Comparison of ENCODE assay signal across 8 cellular contexts in genomic region chr2:241895732-241896641, GRCh38. TPM values are rescaled to one million over a fixed set of nuclear protein-coding genes. Genes with fewer than 3 reads are reported as not detected.
DNase-seq lines count a peak whose midpoint lies in the region; ATAC-seq, FAIRE-seq and TF ChIP-seq lines count a peak whose summit lies in the region.

No MANE protein-coding gene starts in this region.

- peaks cover 96% of the 10 kb centered on the region for H3K4me1 ChIP-seq in body of pancreas
- peaks cover 17% of the 10 kb centered on the region for H3K4me1 ChIP-seq in HepG2 (ENCODE audit: insufficient read depth, low read length)
- peaks cover 11 to 25% of the 10 kb centered on the region in 2 donors for H3K4me1 ChIP-seq in uterus

- POLR2A ChIA-PET in HepG2 (lab: Yijun Ruan, JAX) = no interaction called here

- no peaks in the 10 kb centered on the region for H4K20me1 ChIP-seq in HepG2 (ENCODE audit: insufficient read depth, low read length)

- H3K27ac ChIP-seq in body of pancreas = peak overlapping the region; percentile 93 to 97 (median 94)
- no peak overlapping the region for H3K27ac ChIP-seq in HepG2 (ENCODE audit: extremely low read length, insufficient read depth, low read length)
- H3K27ac ChIP-seq in uterus = peak overlapping the region; percentile 82 to 85

- H3K36me3 ChIP-seq in body of pancreas (replicated peaks in 1 of 2; ENCODE audit: insufficient read depth in 1 of 2, low read depth in 2 of 2) (no peaks in the 10 kb centered on the region), HepG2 (replicated peaks in 1 of 2; ENCODE audit: control insufficient read depth in 1 of 2, insufficient read depth in 2 of 2, low read length in 2 of 2) (no peaks in the 10 kb centered on the region), uterus (no peaks in the 10 kb centered on the region)

- no peak for TF ChIP-seq CTCF in body of pancreas (IDR thresholded peaks at IDR 0.05)
- TF ChIP-seq CTCF in HepG2 (CRISPR knock-in tag; IDR thresholded peaks at IDR 0.05) = no peak
- TF ChIP-seq CTCF in uterus (IDR thresholded peaks at IDR 0.05) = no peak

- no peak overlapping the region for H2AFZ ChIP-seq in HepG2 (ENCODE audit: low read length)

- DNase-seq in stimulated activated naive CD4-positive, alpha-beta T cell treated with Interleukin-2 at 50 U/mL for 16 hours (lab: John Stamatoyannopoulos, UW) = peak; percentile 16
- no peak for DNase-seq in stimulated activated naive CD4-positive, alpha-beta T cell (lab: John Stamatoyannopoulos, UW)
- peak; percentile 74 to 88 (median 76) for DNase-seq in body of pancreas
- DNase-seq in HepG2 (ENCODE audit: low spot score) = no peak
- DNase-seq in uterus = peak in 1 of 2 donors; percentile 70
- no peak for DNase-seq in SHP77 treated with DMSO at 0.1 percent for 48 hours (lab: John Stamatoyannopoulos, UW)
- DNase-seq in NCI-H226 = no peak

- no peak overlapping the region for H3K9ac ChIP-seq in HepG2 (ENCODE audit: insufficient read depth, low read depth, low read length)

- CTCF ChIA-PET in HepG2 (lab: Yijun Ruan, JAX; ENCODE audit: low intra/inter-chr PET ratio, low total read pairs) = no interaction called here

- peak; percentile 69 for ATAC-seq in body of pancreas
- peak; percentile 52 for ATAC-seq in HepG2
- ATAC-seq in GM21447 (IDR thresholded peaks at IDR 0.05; ENCODE audit: unreplicated experiment) = no peak

- H3K4me3 ChIP-seq in body of pancreas (no peak overlapping the region), HepG2 (replicated peaks in 1 of 3; ENCODE audit: insufficient read depth in 1 of 3, low read depth in 2 of 3, low read length in 3 of 3) (no peak overlapping the region), uterus (no peak overlapping the region)

- in situ Hi-C loops in HepG2 (cut with HindIII; ENCODE audit: extremely low pct_ligation_motif_present, low pct_unique_long_range_greater_than_20kb) = no loop called here

- H3K4me2 ChIP-seq in HepG2 (ENCODE audit: low read depth, low read length) = peak overlapping the region; percentile 45; the same call in 1 of the 2 replicates

- H3K79me2 ChIP-seq in HepG2 (ENCODE audit: insufficient read depth, low read length) = no peaks in the 10 kb centered on the region

- TF ChIP-seq POLR2A in body of pancreas (IDR thresholded peaks at IDR 0.05) (peak in 1 of 3 donors; percentile 29), HepG2 (IDR thresholded peaks at IDR 0.05; ENCODE audit: insufficient read depth in 1 of 2, low read depth in 2 of 2, low read length in 2 of 2) (no peak), uterus (IDR thresholded peaks at IDR 0.05) (no peak)

- FAIRE-seq in HepG2 (lab: Jason Lieb, UNC) = no peak

- H3K9me3 ChIP-seq in body of pancreas (no peaks in the 10 kb centered on the region), HepG2 (ENCODE audit: low read length) (no peaks in the 10 kb centered on the region), uterus (no peaks in the 10 kb centered on the region)

- no TSS peak for BruUV-seq in HepG2 (replicated peaks; lab: Mats Ljungman, UMichigan)

- intact Hi-C loops in body of pancreas (cut with DNase I) (no loop called here), HepG2 (cut with micrococcal nuclease; ENCODE audit: unreplicated experiment) (no loop called here), uterus (cut with DNase I; ENCODE audit: low total_unique reads) (no loop called here)

- no peaks in the 10 kb centered on the region for H3K27me3 ChIP-seq in body of pancreas
- H3K27me3 ChIP-seq in HepG2 (ENCODE audit: control insufficient read depth in 1 of 2, insufficient read depth in 2 of 2, low read length in 2 of 2) = peaks cover 9 to 57% of the 10 kb centered on the region in 2 experiments; a peak in 4 of 5 replicates
- H3K27me3 ChIP-seq in uterus = no peaks in the 10 kb centered on the region

- no peak for TF ChIP-seq EP300 in HepG2 (IDR thresholded peaks at IDR 0.05; ENCODE audit: low read depth in 2 of 2, low read length in 2 of 2)
- TF ChIP-seq EP300 in HepG2 (CRISPR knock-in tag; IDR thresholded peaks at IDR 0.05; ENCODE audit: borderline replicate concordance) = no peak

- no peak for TF ChIP-seq RAD21 in HepG2 (CRISPR knock-in tag; IDR thresholded peaks at IDR 0.05)

- WGBS in body of pancreas, 2 donors = 39 to 49% methylated on average over 14 to 23 of the region's 25 CpGs
- WGBS in HepG2 (ENCODE audit: low lambda C conversion rate) = 45% methylated on average over 13 of the region's 25 CpGs

TF ChIP-seq in HepG2, 621 proteins besides CTCF, POLR2A, EP300 and RAD21 (continues in another document):
- peak; percentile 84 for TF ChIP-seq ZBTB21 (CRISPR knock-in tag; IDR thresholded peaks at IDR 0.05)
- TF ChIP-seq HNRNPUL1 (IDR thresholded peaks at IDR 0.05; ENCODE audit: low read depth, low read length) = no peak
- TF ChIP-seq NRL (CRISPR knock-in tag; IDR thresholded peaks at IDR 0.05; ENCODE audit: borderline replicate concordance) = peak; percentile 54; the same call in 1 of the 2 replicates
- peak; percentile 73 for TF ChIP-seq CREB1 (IDR thresholded peaks at IDR 0.05)
- no peak for TF ChIP-seq CREB1 (CRISPR knock-in tag; IDR thresholded peaks at IDR 0.05)
- TF ChIP-seq ATRX (CRISPR knock-in tag; IDR thresholded peaks at IDR 0.05; ENCODE audit: borderline replicate concordance) = no peak
- TF ChIP-seq HOXA3 (CRISPR knock-in tag; IDR thresholded peaks at IDR 0.05) = 0 out of 2 replicates have a peak, but pooled peaks have one; percentile 20
- TF ChIP-seq PCBP2 (optimal IDR thresholded peaks at IDR 0.05; ENCODE audit: low read depth, low read length, poor library complexity, severe bottlenecking) = peak; percentile 38
- no peak for TF ChIP-seq ZNF317 (CRISPR knock-in tag; IDR thresholded peaks at IDR 0.05)

RNA-seq across cellular contexts. Expression of gene RTP5, which starts 26.5 kb away (rescaled TPM):
- not detected for total RNA-seq in body of pancreas
- total RNA-seq in HepG2 (2016; rRNA removed; fragmentation: Illumina TruSeq; extraction: Trizol) = not detected in 2 replicates
- not detected in 2 replicates for total RNA-seq in HepG2 (2016; cell fraction: cytosol; rRNA removed; fragmentation: Illumina TruSeq; extraction: Trizol; ENCODE audit: low read depth)
- total RNA-seq in HepG2 (2016; cell fraction: insoluble cytoplasmic fraction; rRNA removed; fragmentation: Illumina TruSeq; extraction: Trizol) = not detected in 2 replicates
- total RNA-seq in HepG2 (2016; cell fraction: membrane; rRNA removed; fragmentation: Illumina TruSeq; extraction: Trizol) = not detected in 2 replicates
- total RNA-seq in HepG2 (2016; cell fraction: nucleus; rRNA removed; fragmentation: Illumina TruSeq; extraction: Trizol) = not detected in 2 replicates
- polyA plus RNA-seq in HepG2 (2011; rRNA removed) = not detected in 2 replicates
- polyA plus RNA-seq in HepG2 (2011; cell fraction: cytosol; rRNA removed) = not detected in 2 replicates
- not detected in 2 replicates for polyA plus RNA-seq in HepG2 (2011; cell fraction: nucleus; rRNA removed)
- not detected in 2 replicates for polyA plus RNA-seq in HepG2 (2012)
- not detected in 2 replicates for polyA plus RNA-seq in HepG2 (2016; cell fraction: cytosol; fragmentation: Illumina TruSeq; extraction: Trizol; ENCODE audit: low read depth)
- not detected in 2 replicates for polyA plus RNA-seq in HepG2 (2016; cell fraction: insoluble cytoplasmic fraction; fragmentation: Illumina TruSeq; extraction: Trizol; ENCODE audit: low read depth)
- polyA plus RNA-seq in HepG2 (2016; cell fraction: membrane; fragmentation: Illumina TruSeq; extraction: Trizol; ENCODE audit: low read depth) = not detected in 2 replicates
- polyA plus RNA-seq in HepG2 (2016; cell fraction: nucleus; fragmentation: Illumina TruSeq; extraction: Trizol; ENCODE audit: insufficient read depth, low read depth) = not detected in 2 replicates
- not detected in 2 replicates for polyA minus RNA-seq in HepG2 (2011; rRNA and poly(A)+ RNA removed; ENCODE audit: low replicate concordance)
- polyA minus RNA-seq in HepG2 (2011; cell fraction: cytosol; rRNA and poly(A)+ RNA removed) = not detected in 2 replicates
- not detected in 2 replicates for polyA minus RNA-seq in HepG2 (2011; cell fraction: nucleus; rRNA and poly(A)+ RNA removed)
- total RNA-seq in uterus = under 1 TPM in 1 of 4 donors, not detected in 3; 0.15 TPM

RNA-seq across cellular contexts. Expression of gene PDCD1, which starts 37.3 kb away (rescaled TPM):
- total RNA-seq in body of pancreas (1 to 10 TPM in 1 of 2 donors, under 1 TPM in 1; 0.99 to 1.3 TPM), HepG2 (2016; rRNA removed; fragmentation: Illumina TruSeq; extraction: Trizol) (not detected in 2 replicates), uterus (under 1 TPM in 1 of 4 donors, not detected in 3; 0.21 TPM)
- not detected in 2 replicates for total RNA-seq in HepG2 (2016; cell fraction: cytosol; rRNA removed; fragmentation: Illumina TruSeq; extraction: Trizol; ENCODE audit: low read depth)
- 0.11 TPM in 1 of 2 replicates, not detected in the other for total RNA-seq in HepG2 (2016; cell fraction: insoluble cytoplasmic fraction; rRNA removed; fragmentation: Illumina TruSeq; extraction: Trizol)
- 0.09 TPM in 1 of 2 replicates, not detected in the other for total RNA-seq in HepG2 (2016; cell fraction: membrane; rRNA removed; fragmentation: Illumina TruSeq; extraction: Trizol)
- 0.59 TPM in 1 of 2 replicates, not detected in the other for total RNA-seq in HepG2 (2016; cell fraction: nucleus; rRNA removed; fragmentation: Illumina TruSeq; extraction: Trizol)
- polyA plus RNA-seq in HepG2 (2011; rRNA removed) = 0.04 and 0.31 TPM in 2 replicates
- 0.15 and 0.24 TPM in 2 replicates for polyA plus RNA-seq in HepG2 (2011; cell fraction: cytosol; rRNA removed)
- polyA plus RNA-seq in HepG2 (2011; cell fraction: nucleus; rRNA removed) = 0.18 and 0.19 TPM in 2 replicates
- not detected in 2 replicates for polyA plus RNA-seq in HepG2 (2012)
- 0.41 TPM in 1 of 2 replicates, not detected in the other for polyA plus RNA-seq in HepG2 (2016; cell fraction: cytosol; fragmentation: Illumina TruSeq; extraction: Trizol; ENCODE audit: low read depth)
- not detected in 2 replicates for polyA plus RNA-seq in HepG2 (2016; cell fraction: insoluble cytoplasmic fraction; fragmentation: Illumina TruSeq; extraction: Trizol; ENCODE audit: low read depth)
- polyA plus RNA-seq in HepG2 (2016; cell fraction: membrane; fragmentation: Illumina TruSeq; extraction: Trizol; ENCODE audit: low read depth) = not detected in 2 replicates
- polyA plus RNA-seq in HepG2 (2016; cell fraction: nucleus; fragmentation: Illumina TruSeq; extraction: Trizol; ENCODE audit: insufficient read depth, low read depth) = not detected in 2 replicates
- polyA minus RNA-seq in HepG2 (2011; rRNA and poly(A)+ RNA removed; ENCODE audit: low replicate concordance) = 0.70 TPM in 1 of 2 replicates, not detected in the other
- not detected in 2 replicates for polyA minus RNA-seq in HepG2 (2011; cell fraction: cytosol; rRNA and poly(A)+ RNA removed)
- polyA minus RNA-seq in HepG2 (2011; cell fraction: nucleus; rRNA and poly(A)+ RNA removed) = not detected in 2 replicates

Comparison
In these comparisons a context has a peak if more than half of its experiments do, and no peak if none do; other contexts are left out.
1. DNase-seq: peak in stimulated activated naive CD4-positive, alpha-beta T cell treated with Interleukin-2 at 50 U/mL for 16 hours (single experiment) and body of pancreas (4 of 4); none in stimulated activated naive CD4-positive, alpha-beta T cell (0 of 6), HepG2 (single experiment), SHP77 treated with DMSO at 0.1 percent for 48 hours (single experiment) and NCI-H226 (single experiment).